In the genomic region with DNA sequence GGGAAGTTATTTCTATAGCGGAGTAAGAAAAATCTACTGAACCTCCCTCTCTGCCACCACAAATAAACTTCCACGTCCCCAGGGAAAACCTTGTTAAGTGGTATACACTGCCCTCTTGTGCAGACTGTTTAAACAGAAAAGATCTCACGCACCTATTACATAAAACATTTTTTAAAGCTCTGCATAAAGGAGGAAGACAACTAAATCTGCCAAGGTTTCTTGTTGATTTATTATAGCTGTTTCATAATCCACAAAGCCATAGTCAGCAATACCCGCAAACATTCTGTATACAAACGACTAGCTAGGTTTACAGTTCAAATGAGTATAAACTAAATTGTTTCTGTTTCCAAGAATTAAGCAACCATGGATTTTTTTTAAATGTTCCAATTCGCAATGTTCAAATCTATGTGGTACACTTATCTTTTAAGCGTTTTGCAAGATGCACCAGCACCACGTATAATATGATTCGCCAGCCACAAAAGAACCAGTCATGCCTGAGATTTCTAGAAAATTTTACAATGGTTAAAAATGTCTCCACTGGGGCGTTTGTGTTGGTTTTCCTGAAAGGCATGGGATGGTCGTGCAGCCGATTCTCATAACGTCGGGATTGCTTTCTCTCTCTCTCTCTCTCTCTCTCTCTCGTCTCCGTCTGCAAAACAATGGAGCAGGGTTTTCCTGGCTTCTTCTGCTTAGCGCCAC, we compare ENCODE assay signal across 8 cellular contexts.
DNase-seq lines count a peak whose midpoint lies in the region; ATAC-seq, FAIRE-seq and TF ChIP-seq lines count a peak whose summit lies in the region.

No MANE protein-coding gene starts in this region.

- H3K4me1 ChIP-seq in Caco-2 = no peaks in the 10 kb centered on the region; the same call in 1 of the 2 replicates
- H3K4me1 ChIP-seq in muscle layer of duodenum (ENCODE audit: control insufficient read depth in 1 of 2, insufficient read depth in 2 of 2, low read length in 2 of 2) = no peaks in the 10 kb centered on the region

- BruUV-seq in Caco-2 (replicated peaks; lab: Mats Ljungman, UMichigan) = no TSS peak

- no peak overlapping the region for H3K27ac ChIP-seq in muscle layer of duodenum (ENCODE audit: low read length)

- CTCF ChIA-PET in Caco-2 (lab: Charles Lee) = interaction anchor here (0.8 kb wide), 1 partner anchor 303 kb away, joined by 3 read pairs; no protein-coding TSS in a partner anchor

- no peaks in the 10 kb centered on the region for H3K9me3 Mint-ChIP-seq in Caco-2 (ENCODE audit: unreplicated experiment)
- H3K9me3 Mint-ChIP-seq in activated T-cell treated with anti-CD3 and anti-CD28 coated beads, Interleukin-2, amount 50 U/mL, for 4 hours = no peaks in the 10 kb centered on the region

- peak overlapping the region; percentile 2 for H3K4me3 ChIP-seq in Caco-2 (ENCODE audit: low read depth, low read length)
- no peak overlapping the region for H3K4me3 ChIP-seq in bronchial epithelial cell (ENCODE audit: low read depth, low read length)
- peak overlapping the region; percentile 14 to 26 for H3K4me3 ChIP-seq in muscle layer of duodenum (ENCODE audit: low read depth in 1 of 2, low read length in 2 of 2)

- H3K27me3 Mint-ChIP-seq in Caco-2 (ENCODE audit: insufficient read depth, unreplicated experiment) = no peaks in the 10 kb centered on the region
- H3K27me3 Mint-ChIP-seq in activated T-cell treated with anti-CD3 and anti-CD28 coated beads, Interleukin-2, amount 50 U/mL, for 4 hours (ENCODE audit: low read depth) = no peaks in the 10 kb centered on the region

- POLR2A ChIA-PET in Caco-2 (lab: Charles Lee) = no interaction called here

- TF ChIP-seq CTCF in Caco-2 (IDR thresholded peaks at IDR 0.05; ENCODE audit: insufficient read depth in 1 of 2, low read depth in 1 of 2, low read length in 1 of 2, severe bottlenecking in 1 of 2, unreplicated experiment in 1 of 2) (peak in 1 of 2 experiments; percentile 13), bronchial epithelial cell (IDR thresholded peaks at IDR 0.05; ENCODE audit: insufficient read depth, low read length, severe bottlenecking) (peak; percentile 20)

- H3K9me3 ChIP-seq in Caco-2 (no peaks in the 10 kb centered on the region), muscle layer of duodenum (ENCODE audit: control insufficient read depth in 1 of 2, low read length in 2 of 2) (no peaks in the 10 kb centered on the region)

- H3K27ac Mint-ChIP-seq in Caco-2 (ENCODE audit: unreplicated experiment) = no peak overlapping the region

- intact Hi-C loops in Caco-2 (cut with micrococcal nuclease; ENCODE audit: unreplicated experiment) = loop anchor here (5.0 kb wide), 2 partner anchors 432 to 512 kb away; no protein-coding TSS in a partner anchor

- DNase-seq in Caco-2 (no peak), NCI-H345 (lab: John Stamatoyannopoulos, UW) (peak; percentile 60), bronchial epithelial cell (ENCODE audit: low read depth) (peak; percentile 41)
- DNase-seq in activated T-cell treated with anti-CD3 and anti-CD28 coated beads, Interleukin-2, amount 50 U/mL, for 4 hours = no peak

- H3K4me1 Mint-ChIP-seq in Caco-2 (ENCODE audit: low read depth, unreplicated experiment) = peaks cover 11% of the 10 kb centered on the region
- no peaks in the 10 kb centered on the region for H3K4me1 Mint-ChIP-seq in activated T-cell treated with anti-CD3 and anti-CD28 coated beads, Interleukin-2, amount 50 U/mL, for 4 hours (ENCODE audit: low read depth)

- no peaks in the 10 kb centered on the region for H3K27me3 ChIP-seq in Caco-2 (replicated peaks; ENCODE audit: control insufficient read depth, insufficient read depth, low read length)
- H3K27me3 ChIP-seq in bronchial epithelial cell (ENCODE audit: control insufficient read depth, insufficient read depth, low read length) = no peaks in the 10 kb centered on the region
- no peaks in the 10 kb centered on the region for H3K27me3 ChIP-seq in muscle layer of duodenum (ENCODE audit: low read depth, low read length)

- no peak for FAIRE-seq in bronchial epithelial cell (lab: Jason Lieb, UNC)

- peak overlapping the region; percentile 77 for H3K4me3 Mint-ChIP-seq in Caco-2 (ENCODE audit: unreplicated experiment)
- no peak overlapping the region for H3K4me3 Mint-ChIP-seq in activated T-cell treated with anti-CD3 and anti-CD28 coated beads, Interleukin-2, amount 50 U/mL, for 4 hours

- H3K36me3 Mint-ChIP-seq in Caco-2 (ENCODE audit: insufficient read depth, unreplicated experiment) = no peaks in the 10 kb centered on the region
- H3K36me3 Mint-ChIP-seq in activated T-cell treated with anti-CD3 and anti-CD28 coated beads, Interleukin-2, amount 50 U/mL, for 4 hours (ENCODE audit: insufficient read depth) = no peaks in the 10 kb centered on the region

- ATAC-seq in GM18502 (IDR thresholded peaks at IDR 0.05; ENCODE audit: poor library complexity, unreplicated experiment) = no peak
- ATAC-seq in GM21526 (IDR thresholded peaks at IDR 0.05; ENCODE audit: low FRiP score, unreplicated experiment) = no peak
- no peak for ATAC-seq in HG02610 (IDR thresholded peaks at IDR 0.05; ENCODE audit: unreplicated experiment)
- no peak for ATAC-seq in activated T-cell treated with anti-CD3 and anti-CD28 coated beads, Interleukin-2, amount 50 U/mL, for 4 hours

- no peaks in the 10 kb centered on the region for H3K36me3 ChIP-seq in Caco-2 (ENCODE audit: control insufficient read depth, insufficient read depth, low read length)
- no peaks in the 10 kb centered on the region for H3K36me3 ChIP-seq in bronchial epithelial cell (ENCODE audit: control insufficient read depth, insufficient read depth, low read length)
- no peaks in the 10 kb centered on the region for H3K36me3 ChIP-seq in muscle layer of duodenum (ENCODE audit: control insufficient read depth in 1 of 2, insufficient read depth in 2 of 2, low read length in 2 of 2)

Comparison
In these comparisons a context has a peak if more than half of its experiments do, and no peak if none do; other contexts are left out.
1. DNase-seq: peak in NCI-H345 (single experiment) and bronchial epithelial cell (single experiment); none in Caco-2 (0 of 2) and activated T-cell treated with anti-CD3 and anti-CD28 coated beads, Interleukin-2, amount 50 U/mL, for 4 hours (single experiment).